Comparison of ENCODE assay signal across 8 cellular contexts in genomic region chr1:89363196-89363595, GRCh38.
DNase-seq lines count a peak whose midpoint lies in the region; ATAC-seq and TF ChIP-seq lines count a peak whose summit lies in the region.

No MANE protein-coding gene starts in this region.

- H3K36me3 Mint-ChIP-seq in nephron progenitor cell (ENCODE audit: low read depth): no peaks in the 10 kb centered on the region

- ATAC-seq in GM19463 (IDR thresholded peaks at IDR 0.05; ENCODE audit: unreplicated experiment) (peak; percentile 90), HG03354 (IDR thresholded peaks at IDR 0.05; ENCODE audit: poor library complexity, severe bottlenecking, unreplicated experiment) (peak; percentile 95)

- H3K4me3 Mint-ChIP-seq in nephron progenitor cell: no peak overlapping the region

- no peak overlapping the region for H3K4me3 ChIP-seq in GM12864 (ENCODE audit: low read depth, low read length)

- no peaks in the 10 kb centered on the region for H3K9me3 Mint-ChIP-seq in nephron progenitor cell

- TF ChIP-seq CTCF in GM12864 (IDR thresholded peaks at IDR 0.05; ENCODE audit: low read depth, low read length, missing control alignments) (no peak), nephron progenitor cell (IDR thresholded peaks at IDR 0.05) (no peak)

- no peak overlapping the region for H3K27ac Mint-ChIP-seq in nephron progenitor cell

- H3K4me1 Mint-ChIP-seq in nephron progenitor cell: peaks cover 17% of the 10 kb centered on the region

- peaks cover 4% of the 10 kb centered on the region for H3K27me3 Mint-ChIP-seq in nephron progenitor cell (ENCODE audit: low read depth, poor library complexity)

- peak; percentile 7 for DNase-seq in GM12864 (ENCODE audit: low read depth)
- peak; percentile 20 for DNase-seq in dedifferentiated amniotic fluid mesenchymal stem cell (ENCODE audit: extremely low spot score)
- DNase-seq in inferior parietal cortex (ENCODE audit: extremely low spot score): no peak
- DNase-seq in NCI-H446 (lab: John Stamatoyannopoulos, UW): no peak
- DNase-seq in nephron progenitor cell: no peak
- DNase-seq in activated CD8-positive, alpha-beta memory T cell treated with anti-CD3 and anti-CD28 coated beads, Interleukin-2, amount 50 U/mL, for 48 hours: no peak

Comparison
In these comparisons a context has a peak if more than half of its experiments do, and no peak if none do; other contexts are left out.
1. DNase-seq: peak in GM12864 (single experiment) and dedifferentiated amniotic fluid mesenchymal stem cell (single experiment); none in inferior parietal cortex (single experiment), NCI-H446 (0 of 2), nephron progenitor cell (single experiment) and activated CD8-positive, alpha-beta memory T cell treated with anti-CD3 and anti-CD28 coated beads, Interleukin-2, amount 50 U/mL, for 48 hours (single experiment).